In the genomic region with DNA sequence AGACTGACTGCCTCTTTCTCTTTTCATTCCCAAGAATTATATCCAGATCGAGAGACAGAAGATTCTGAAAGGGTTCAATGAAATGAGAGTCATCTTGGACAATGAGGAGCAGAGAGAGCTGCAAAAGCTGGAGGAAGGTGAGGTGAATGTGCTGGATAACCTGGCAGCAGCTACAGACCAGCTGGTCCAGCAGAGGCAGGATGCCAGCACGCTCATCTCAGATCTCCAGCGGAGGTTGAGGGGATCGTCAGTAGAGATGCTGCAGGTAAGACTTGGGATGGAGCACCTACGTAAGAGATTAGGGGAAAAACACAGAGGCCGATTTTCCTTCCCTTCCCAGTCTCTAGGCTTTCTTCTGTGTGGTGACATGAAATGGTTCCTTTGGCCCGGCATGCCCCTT, we compare ENCODE assay signal across 30 cellular contexts. TPM values are rescaled to one million over a fixed set of nuclear protein-coding genes. Genes with fewer than 3 reads are reported as not detected.
DNase-seq lines count a peak whose midpoint lies in the region; ATAC-seq lines count a peak whose summit lies in the region.
"Had no signal": no experiment of that assay in that cellular context is flagged by ENCODE, and none has a peak within 500 bp of the region (broad histone marks: within the 10 kb centered on the region; RNA-seq: fewer than 3 reads in every experiment).

No MANE protein-coding gene starts in this region.

- H3K4me3 Mint-ChIP-seq in activated T-cell treated with anti-CD3 and anti-CD28 coated beads, Interleukin-2, amount 50 U/mL, for 24 hours: no peak overlapping the region
- H3K4me3 Mint-ChIP-seq in T-cell: no peak overlapping the region
- no peak overlapping the region for H3K4me3 Mint-ChIP-seq in stimulated activated memory B cell treated with anti-CD40 and anti-IgM and Interleukin-4, amounts not matched to agents 10 μg/mL and 1 μg/mL and 100 μg/mL, for 72 hours
- H3K4me3 Mint-ChIP-seq: neural progenitor cell had no signal

- ATAC-seq in T-cell (replicated peaks in 1 of 4): no peak
- no peak for ATAC-seq in stimulated activated memory B cell treated with anti-CD40 and anti-IgM and Interleukin-4, amounts not matched to agents 10 μg/mL and 1 μg/mL and 100 μg/mL, for 72 hours
- ATAC-seq: pancreas, Right ventricle myocardium inferior, upper lobe of right lung had no signal

- no peaks in the 10 kb centered on the region for H3K9me3 Mint-ChIP-seq in activated T-cell treated with anti-CD3 and anti-CD28 coated beads, Interleukin-2, amount 50 U/mL, for 24 hours
- H3K9me3 Mint-ChIP-seq in T-cell: no peaks in the 10 kb centered on the region
- H3K9me3 Mint-ChIP-seq in stimulated activated memory B cell treated with anti-CD40 and anti-IgM and Interleukin-4, amounts not matched to agents 10 μg/mL and 1 μg/mL and 100 μg/mL, for 72 hours: no peaks in the 10 kb centered on the region
- H3K9me3 Mint-ChIP-seq: neural progenitor cell had no signal

- no peak for DNase-seq in activated T-cell treated with anti-CD3 and anti-CD28 coated beads, Interleukin-2, amount 50 U/mL, for 24 hours
- no peak for DNase-seq in activated T-cell treated with anti-CD3 and anti-CD28 coated beads, Interleukin-2, amount 50 U/mL, for 48 hours
- DNase-seq in T-cell (no peak), cerebellar cortex (ENCODE audit: low spot score) (peak; percentile 75), GF-D8 (lab: John Stamatoyannopoulos, UW) (no peak), T1000 (lab: John Stamatoyannopoulos, UW) (no peak), NAMALWA (ENCODE audit: low spot score) (no peak)
- DNase-seq: activated CD4-positive, alpha-beta T cell treated with anti-CD3 and anti-CD28 coated beads for 1 hour; activated naive CD4-positive, alpha-beta T cell treated with Interleukin-2 at 50 U/mL for 16 hours; DMS 273 treated with DMSO at 0.1 percent for 48 hours; effector CD4-positive, alpha-beta T cell; EL; NCI-H1417; NCI-H2029 treated with DMSO at 0.1 percent for 48 hours; NCI-H526 treated with DMSO at 0.1 percent for 48 hours; pancreas; SK-N-SH; stimulated activated naive CD4-positive, alpha-beta T cell; T-helper 2 cell; upper lobe of right lung had no signal

- CTCF ChIA-PET in T-cell (lab: Charles Lee): interaction anchor here in 1 of 2 donors (4.5 kb wide), 1 partner anchor 8 kb away, joined by 21 read pairs; a partner anchor contains a TSS

- peaks cover 81% of the 10 kb centered on the region for H3K4me1 Mint-ChIP-seq in activated T-cell treated with anti-CD3 and anti-CD28 coated beads, Interleukin-2, amount 50 U/mL, for 24 hours (ENCODE audit: low read depth)
- H3K4me1 Mint-ChIP-seq in T-cell: peaks cover 74 to 83% (median 83%) of the 10 kb centered on the region in 3 donors
- H3K4me1 Mint-ChIP-seq in stimulated activated memory B cell treated with anti-CD40 and anti-IgM and Interleukin-4, amounts not matched to agents 10 μg/mL and 1 μg/mL and 100 μg/mL, for 72 hours: peaks cover 58% of the 10 kb centered on the region
- H3K4me1 Mint-ChIP-seq: neural progenitor cell had no signal

- H3K36me3 Mint-ChIP-seq in activated T-cell treated with anti-CD3 and anti-CD28 coated beads, Interleukin-2, amount 50 U/mL, for 24 hours (ENCODE audit: low read depth): peaks cover 67% of the 10 kb centered on the region
- peaks cover 75% of the 10 kb centered on the region for H3K36me3 Mint-ChIP-seq in T-cell
- peaks cover 26% of the 10 kb centered on the region for H3K36me3 Mint-ChIP-seq in stimulated activated memory B cell treated with anti-CD40 and anti-IgM and Interleukin-4, amounts not matched to agents 10 μg/mL and 1 μg/mL and 100 μg/mL, for 72 hours
- H3K36me3 Mint-ChIP-seq: neural progenitor cell had no signal

- POLR2A ChIA-PET in T-cell (lab: Charles Lee): no interaction called here

- H3K27me3 Mint-ChIP-seq in activated T-cell treated with anti-CD3 and anti-CD28 coated beads, Interleukin-2, amount 50 U/mL, for 24 hours: no peaks in the 10 kb centered on the region
- H3K27me3 Mint-ChIP-seq in T-cell: no peaks in the 10 kb centered on the region
- H3K27me3 Mint-ChIP-seq in stimulated activated memory B cell treated with anti-CD40 and anti-IgM and Interleukin-4, amounts not matched to agents 10 μg/mL and 1 μg/mL and 100 μg/mL, for 72 hours: no peaks in the 10 kb centered on the region

- H3K27ac Mint-ChIP-seq in activated T-cell treated with anti-CD3 and anti-CD28 coated beads, Interleukin-2, amount 50 U/mL, for 24 hours: peak overlapping the region; percentile 64
- peak overlapping the region; percentile 71 to 77 for H3K27ac Mint-ChIP-seq in T-cell
- peak overlapping the region; percentile 30 for H3K27ac Mint-ChIP-seq in stimulated activated memory B cell treated with anti-CD40 and anti-IgM and Interleukin-4, amounts not matched to agents 10 μg/mL and 1 μg/mL and 100 μg/mL, for 72 hours
- H3K27ac Mint-ChIP-seq: neural progenitor cell had no signal

RNA-seq across cellular contexts. Expression of a gene that starts 8.7 kb away (rescaled TPM):
- total RNA-seq in T-cell: 100 to 1,000 TPM; 256 to 397 (median 320) TPM

RNA-seq across cellular contexts. Expression of a gene that starts 13.4 kb away (rescaled TPM):
- total RNA-seq in T-cell: 10 to 100 TPM; 17.6 to 38.2 (median 31.6) TPM

RNA-seq across cellular contexts. Expression of a gene that starts 38.0 kb away (rescaled TPM):
- total RNA-seq in T-cell: under 1 TPM; 0.20 to 0.78 (median 0.37) TPM
- total RNA-seq: hepatocyte, lung microvascular endothelial cell, mucosa of gallbladder, pancreas, renal cortical epithelial cell, Right ventricle myocardium inferior, skeletal muscle tissue, temporal lobe had no signal

RNA-seq across cellular contexts. Expression of a gene that starts 55.8 kb away (rescaled TPM):
- total RNA-seq in T-cell: 1 to 10 TPM; 1.4 to 3.8 (median 2.3) TPM
- total RNA-seq: breast epithelium, hepatocyte, lung microvascular endothelial cell, mucosa of gallbladder, pancreas, renal cortical epithelial cell, Right ventricle myocardium inferior, skeletal muscle tissue had no signal
